Comparison of ENCODE assay signal across 8 cellular contexts in the genomic region with DNA sequence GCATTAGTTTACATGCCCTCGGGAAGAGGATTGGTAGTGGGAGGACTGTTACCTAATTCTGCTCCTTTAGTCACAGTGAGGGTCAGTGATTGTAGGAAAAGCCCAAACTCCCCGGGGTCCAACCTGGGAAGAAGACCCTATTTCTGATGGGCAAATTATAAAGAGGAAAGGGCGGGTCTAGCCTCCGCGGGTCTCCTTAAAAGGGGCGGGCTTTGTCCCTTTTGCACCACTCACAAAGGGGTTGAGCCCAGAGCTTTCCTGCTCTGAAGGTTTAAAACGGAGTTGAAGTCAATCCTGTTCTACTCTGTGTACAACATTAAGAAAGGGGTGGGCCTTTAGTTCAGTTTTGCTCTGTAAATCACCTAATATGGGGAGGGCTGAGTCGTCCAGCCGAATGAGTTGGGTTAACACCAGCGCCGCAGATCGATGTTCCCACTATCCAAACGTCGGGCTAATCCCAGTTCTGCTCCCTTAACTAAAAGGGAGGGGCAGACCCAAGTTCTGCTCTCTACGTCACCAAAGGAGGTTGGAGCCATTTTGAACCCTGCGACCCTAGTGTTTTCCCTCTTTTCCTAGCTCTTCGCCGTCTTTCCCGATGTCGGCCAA. TPM values are rescaled to one million over a fixed set of nuclear protein-coding genes. Genes with fewer than 3 reads are reported as not detected.
DNase-seq lines count a peak whose midpoint lies in the region; ATAC-seq and TF ChIP-seq lines count a peak whose summit lies in the region.

No MANE protein-coding gene starts in this region.

- H3K18ac ChIP-seq in trophoblast cell (ENCODE audit: low read length), result peak overlapping the region; percentile 55

- H3K4me3 Mint-ChIP-seq in activated CD4-positive, alpha-beta memory T cell treated with anti-CD3 and anti-CD28 coated beads for 36 hours, result peak overlapping the region; percentile 85

- peak overlapping the region; percentile 79 for H3K4me2 ChIP-seq in trophoblast cell (ENCODE audit: low read length)

- H3K27me3 ChIP-seq in trophoblast cell (ENCODE audit: insufficient read depth, low read length), result no peaks in the 10 kb centered on the region

- peaks cover 10% of the 10 kb centered on the region for H3K79me2 ChIP-seq in trophoblast cell (ENCODE audit: control insufficient read depth, insufficient read depth, low read length, poor library complexity)

- peak; percentile 40 to 42 for DNase-seq in stimulated activated CD4-positive, alpha-beta T cell treated with anti-CD3 and anti-CD28 coated beads, Interleukin-2, amount 100 ng/mL, for 24 hours
- no peak for DNase-seq in stimulated activated CD4-positive, alpha-beta T cell treated with anti-CD3 and anti-CD28 coated beads, Interleukin-2, amount 100 ng/mL, for 48 hours
- DNase-seq in NCI-H1694 treated with DMSO at 0.1 percent for 48 hours (lab: John Stamatoyannopoulos, UW) (peak; percentile 72), foreskin fibroblast (peak in 1 of 2 donors; percentile 54), trophoblast cell (no peak), HPDE6-E6E7 (ENCODE audit: extremely low spot score) (no peak)
- no peak for DNase-seq in activated CD4-positive, alpha-beta memory T cell treated with anti-CD3 and anti-CD28 coated beads for 36 hours

- peak overlapping the region; percentile 37 for H2AFZ ChIP-seq in trophoblast cell (ENCODE audit: insufficient read depth, low read length, poor library complexity)

- peak overlapping the region; percentile 86 for H4K91ac ChIP-seq in trophoblast cell (ENCODE audit: low read depth, low read length)

- CTCF ChIA-PET in activated CD4-positive, alpha-beta memory T cell treated with anti-CD3 and anti-CD28 coated beads for 36 hours (lab: Charles Lee), result interaction anchor here (1.4 kb wide), 1 partner anchor 18 kb away, joined by 7 read pairs; no protein-coding TSS in a partner anchor

- H3K27ac ChIP-seq in trophoblast cell (ENCODE audit: low read depth, low read length), result peak overlapping the region; percentile 91

- H3K4me3 ChIP-seq in foreskin fibroblast (ENCODE audit: low read depth in 1 of 2, low read length in 2 of 2) (peak overlapping the region; percentile 89 to 94), trophoblast cell (ENCODE audit: low read depth, low read length) (peak overlapping the region; percentile 45)

- peak overlapping the region; percentile 91 for H4K8ac ChIP-seq in trophoblast cell (ENCODE audit: low read depth, low read length)

- H3K4me1 ChIP-seq in trophoblast cell (ENCODE audit: control insufficient read depth in 1 of 2, insufficient read depth in 2 of 2, low read length in 2 of 2), result peaks cover 13 to 32% of the 10 kb centered on the region in 2 experiments

- H3K27ac Mint-ChIP-seq in activated CD4-positive, alpha-beta memory T cell treated with anti-CD3 and anti-CD28 coated beads for 36 hours, result peak overlapping the region; percentile 96

- H3K9ac ChIP-seq in trophoblast cell (ENCODE audit: low read length), result peak overlapping the region; percentile 75

- H3K9me3 ChIP-seq in trophoblast cell (ENCODE audit: insufficient read depth, low read depth, low read length), result no peaks in the 10 kb centered on the region

- H2BK5ac ChIP-seq in trophoblast cell (ENCODE audit: low read depth, low read length, poor library complexity), result peak overlapping the region; percentile 62

- intact Hi-C loops in activated CD4-positive, alpha-beta memory T cell treated with anti-CD3 and anti-CD28 coated beads for 36 hours (cut with micrococcal nuclease), result loop anchor here (5.0 to 10.0 kb wide), 2 partner anchors 202 to 795 kb away; partner anchors contain the start of gene DXO

- no peak overlapping the region for H3K23ac ChIP-seq in trophoblast cell (ENCODE audit: low read length)

- peaks cover 14% of the 10 kb centered on the region for H3K79me1 ChIP-seq in trophoblast cell (ENCODE audit: low read length)

- H3K9me3 Mint-ChIP-seq in activated CD4-positive, alpha-beta memory T cell treated with anti-CD3 and anti-CD28 coated beads for 36 hours, result no peaks in the 10 kb centered on the region

- no peak for ATAC-seq in HG02884 (IDR thresholded peaks at IDR 0.05; ENCODE audit: unreplicated experiment)

- peak overlapping the region; percentile 76 for H3K14ac ChIP-seq in trophoblast cell (ENCODE audit: low read length)

- H3K27me3 Mint-ChIP-seq in activated CD4-positive, alpha-beta memory T cell treated with anti-CD3 and anti-CD28 coated beads for 36 hours, result no peaks in the 10 kb centered on the region

- peak overlapping the region; percentile 69 for H2AK5ac ChIP-seq in trophoblast cell (ENCODE audit: low read length)

- peaks cover 19% of the 10 kb centered on the region for H3K36me3 Mint-ChIP-seq in activated CD4-positive, alpha-beta memory T cell treated with anti-CD3 and anti-CD28 coated beads for 36 hours

- no CpG with 5 or more reads among the region's 20 CpGs for WGBS in trophoblast cell (ENCODE audit: extremely low coverage, insufficient coverage, insufficient read length)

- peak overlapping the region; percentile 58 for H3K4ac ChIP-seq in trophoblast cell (ENCODE audit: low read depth, low read length)

- no peak overlapping the region for H2BK12ac ChIP-seq in trophoblast cell (ENCODE audit: low read length)

- POLR2A ChIA-PET in activated CD4-positive, alpha-beta memory T cell treated with anti-CD3 and anti-CD28 coated beads for 36 hours (lab: Charles Lee), result interaction anchor here (0.6 to 4.9 kb wide), 4 partner anchors 12 to 668 kb away, joined by 3 to 57 read pairs (median 4); partner anchors contain the start of genes GPSM3 and PBX2

- peak overlapping the region; percentile 53 for H2BK120ac ChIP-seq in trophoblast cell (ENCODE audit: insufficient read depth, low read length, poor library complexity)

- no peak for TF ChIP-seq CTCF in foreskin fibroblast (IDR thresholded peaks at IDR 0.05; ENCODE audit: low read depth, low read length)

- H4K12ac ChIP-seq in trophoblast cell (ENCODE audit: low read depth, low read length), result peak overlapping the region; percentile 65

- H3K4me1 Mint-ChIP-seq in activated CD4-positive, alpha-beta memory T cell treated with anti-CD3 and anti-CD28 coated beads for 36 hours (ENCODE audit: low read depth), result peaks cover 65% of the 10 kb centered on the region

- H3K36me3 ChIP-seq in trophoblast cell (ENCODE audit: control insufficient read depth in 1 of 2, insufficient read depth in 2 of 2, low read length in 2 of 2), result peaks cover 14 to 18% of the 10 kb centered on the region in 2 experiments

RNA-seq across cellular contexts. Expression of gene RNF5, which starts 0.9 kb away (rescaled TPM):
- 10 to 100 TPM; 60.8 to 63.8 TPM for total RNA-seq in activated CD4-positive, alpha-beta memory T cell treated with anti-CD3 and anti-CD28 coated beads for 36 hours
- 51.4 and 55.5 TPM in 2 replicates for polyA plus RNA-seq in trophoblast cell (2013)

RNA-seq across cellular contexts. Expression of gene AGPAT1, which starts 1.4 kb away (rescaled TPM):
- total RNA-seq in activated CD4-positive, alpha-beta memory T cell treated with anti-CD3 and anti-CD28 coated beads for 36 hours, result 10 to 100 TPM; 34.0 to 34.8 TPM
- 67.1 and 67.2 TPM in 2 replicates for polyA plus RNA-seq in trophoblast cell (2013)

RNA-seq across cellular contexts. Expression of gene AGER, which starts 6.8 kb away (rescaled TPM):
- total RNA-seq in activated CD4-positive, alpha-beta memory T cell treated with anti-CD3 and anti-CD28 coated beads for 36 hours, result 10 to 100 TPM; 16.5 to 23.5 TPM
- 7.3 and 8.1 TPM in 2 replicates for polyA plus RNA-seq in trophoblast cell (2013)

RNA-seq across cellular contexts. Expression of gene PBX2, which starts 12.7 kb away (rescaled TPM):
- total RNA-seq in activated CD4-positive, alpha-beta memory T cell treated with anti-CD3 and anti-CD28 coated beads for 36 hours, result 10 to 100 TPM; 63.4 to 65.9 TPM
- polyA plus RNA-seq in trophoblast cell (2013), result 90.9 and 95.5 TPM in 2 replicates

RNA-seq across cellular contexts. Expression of gene EGFL8, which starts 12.9 kb away (rescaled TPM):
- 1 to 10 TPM; 6.5 to 7.1 TPM for total RNA-seq in activated CD4-positive, alpha-beta memory T cell treated with anti-CD3 and anti-CD28 coated beads for 36 hours
- polyA plus RNA-seq in trophoblast cell (2013), result 21.6 and 24.5 TPM in 2 replicates

Comparison
In these comparisons a context has a peak if more than half of its experiments do, and no peak if none do; other contexts are left out.
1. DNase-seq: peak in stimulated activated CD4-positive, alpha-beta T cell treated with anti-CD3 and anti-CD28 coated beads, Interleukin-2, amount 100 ng/mL, for 24 hours (2 of 2) and NCI-H1694 treated with DMSO at 0.1 percent for 48 hours (single experiment); none in stimulated activated CD4-positive, alpha-beta T cell treated with anti-CD3 and anti-CD28 coated beads, Interleukin-2, amount 100 ng/mL, for 48 hours (0 of 2), activated CD4-positive, alpha-beta memory T cell treated with anti-CD3 and anti-CD28 coated beads for 36 hours (single experiment), trophoblast cell (0 of 2) and HPDE6-E6E7 (single experiment).